17 cellular contexts compared by ENCODE assay signal in genomic region chr1:110890474-110891196, GRCh38. TPM values are rescaled to one million over a fixed set of nuclear protein-coding genes. Genes with fewer than 3 reads are reported as not detected.
A peak's percentile ranks its signal among the peaks of the same experiment; 100 is the strongest.
DNase-seq lines count a peak whose midpoint lies in the region; ATAC-seq and TF ChIP-seq lines count a peak whose summit lies in the region.
"Had no signal": no experiment of that assay in that cellular context is flagged by ENCODE, and none has a peak within 500 bp of the region (broad histone marks: within the 10 kb centered on the region; RNA-seq: fewer than 3 reads in every experiment).

No MANE protein-coding gene starts in this region.

- peak overlapping the region in 1 of 2 donors; percentile 39 for H3K4me3 Mint-ChIP-seq in CD14-positive monocyte
- H3K4me3 Mint-ChIP-seq in CD8-positive, alpha-beta T cell: peak overlapping the region; percentile 68
- peak overlapping the region; percentile 1 for H3K4me3 Mint-ChIP-seq in activated B cell treated with CpG ODN at 0.5 μM for 24 hours
- peak overlapping the region; percentile 56 to 74 for H3K4me3 Mint-ChIP-seq in effector memory CD8-positive, alpha-beta T cell
- H3K4me3 Mint-ChIP-seq: HFFc6 had no signal

- H3K36me3 ChIP-seq in CD8-positive, alpha-beta T cell (ENCODE audit: insufficient read depth, low read length): peaks cover 44% of the 10 kb centered on the region

- DNase-seq in CD14-positive monocyte (ENCODE audit: low spot score): no peak
- no peak for DNase-seq in CD8-positive, alpha-beta T cell
- DNase-seq in activated B cell treated with CpG ODN at 0.5 μM for 24 hours: no peak
- DNase-seq in effector memory CD8-positive, alpha-beta T cell: no peak
- no peak for DNase-seq in Right ventricle myocardium superior
- DNase-seq in GM10248 (ENCODE audit: extremely low spot score): no peak
- DNase-seq in NAMALWA (ENCODE audit: low spot score): no peak
- DNase-seq: activated CD8-positive, alpha-beta memory T cell treated with anti-CD3 and anti-CD28 coated beads, Interleukin-2, amount 50 U/mL, for 48 hours; amygdala; DMS79; HFFc6; hippocampal formation; NCI-H1694 treated with DMSO at 0.1 percent for 48 hours; NCI-H510A; stimulated activated CD4-positive, alpha-beta T cell treated with anti-CD3 and anti-CD28 coated beads, Interleukin-2, amount 100 ng/mL, for 24 hours had no signal

- H3K9me3 ChIP-seq in CD8-positive, alpha-beta T cell (ENCODE audit: low read length): no peaks in the 10 kb centered on the region

- no peak overlapping the region for H3K27ac ChIP-seq in CD8-positive, alpha-beta T cell (ENCODE audit: low read depth, low read length)

- H3K27me3 Mint-ChIP-seq in CD14-positive monocyte (ENCODE audit: low read depth in 3 of 3): peaks cover 0 to 2% (median 0%) of the 10 kb centered on the region in 3 donors
- H3K27me3 Mint-ChIP-seq in CD8-positive, alpha-beta T cell (ENCODE audit: low read depth): no peaks in the 10 kb centered on the region
- H3K27me3 Mint-ChIP-seq in activated B cell treated with CpG ODN at 0.5 μM for 24 hours: no peaks in the 10 kb centered on the region
- H3K27me3 Mint-ChIP-seq in effector memory CD8-positive, alpha-beta T cell: no peaks in the 10 kb centered on the region

- no peak overlapping the region for H3K4me3 ChIP-seq in CD8-positive, alpha-beta T cell (ENCODE audit: low read depth, low read length)

- POLR2A ChIA-PET in CD8-positive, alpha-beta T cell (lab: Charles Lee): interaction anchor here (1.2 to 2.0 kb wide), 2 partner anchors 11 to 15 kb away, joined by 3 to 10 read pairs; no protein-coding TSS in a partner anchor
- POLR2A ChIA-PET in activated B cell treated with CpG ODN at 0.5 μM for 24 hours (lab: Charles Lee): interaction anchor here (2.0 to 4.3 kb wide), 4 partner anchors 11 to 74 kb away, joined by 6 to 31 read pairs (median 13); partner anchors contain the start of genes CD53 and LRIF1
- POLR2A ChIA-PET in GM10248 (lab: Yijun Ruan, JAX): interaction anchor here (1.2 kb wide), 1 partner anchor 11 kb away, joined by 3 read pairs; no protein-coding TSS in a partner anchor

- H3K4me1 ChIP-seq in CD8-positive, alpha-beta T cell (ENCODE audit: insufficient read depth, low read length): peaks cover 77% of the 10 kb centered on the region

- intact Hi-C loops in CD14-positive monocyte (cut with micrococcal nuclease) (no loop called here), activated B cell treated with CpG ODN at 0.5 μM for 24 hours (cut with micrococcal nuclease) (loop anchor here (1.0 kb wide), 1 partner anchor 10 kb away; no protein-coding TSS in a partner anchor), Right ventricle myocardium superior (cut with DNase I) (no loop called here)
- intact Hi-C loops in CD8-positive, alpha-beta T cell (cut with DNase I, micrococcal nuclease): no loop called here

- H3K4me1 Mint-ChIP-seq in CD14-positive monocyte: peaks cover 47% of the 10 kb centered on the region
- peaks cover 93% of the 10 kb centered on the region for H3K4me1 Mint-ChIP-seq in CD8-positive, alpha-beta T cell (ENCODE audit: low read depth)
- peaks cover 89% of the 10 kb centered on the region for H3K4me1 Mint-ChIP-seq in activated B cell treated with CpG ODN at 0.5 μM for 24 hours
- peaks cover 74 to 84% of the 10 kb centered on the region in 2 donors for H3K4me1 Mint-ChIP-seq in effector memory CD8-positive, alpha-beta T cell (ENCODE audit: low read depth in 2 of 2)

- no peak for ATAC-seq in CD8-positive, alpha-beta T cell
- ATAC-seq in activated B cell treated with CpG ODN at 0.5 μM for 24 hours (ENCODE audit: low read depth): no peak
- no peak for ATAC-seq in effector memory CD8-positive, alpha-beta T cell (replicated peaks)
- ATAC-seq in Right ventricle myocardium superior (ENCODE audit: poor library complexity): no peak
- ATAC-seq: sciatic nerve had no signal

- peaks cover 62 to 64% of the 10 kb centered on the region in 2 donors for H3K36me3 Mint-ChIP-seq in CD14-positive monocyte
- H3K36me3 Mint-ChIP-seq in CD8-positive, alpha-beta T cell: peaks cover 87% of the 10 kb centered on the region
- peaks cover 85% of the 10 kb centered on the region for H3K36me3 Mint-ChIP-seq in activated B cell treated with CpG ODN at 0.5 μM for 24 hours (ENCODE audit: low read depth)
- H3K36me3 Mint-ChIP-seq in effector memory CD8-positive, alpha-beta T cell (ENCODE audit: insufficient read depth): peaks cover 64% of the 10 kb centered on the region

- H3K27me3 ChIP-seq in CD8-positive, alpha-beta T cell (ENCODE audit: insufficient read depth, low read length): no peaks in the 10 kb centered on the region

- no peak for TF ChIP-seq CTCF in CD14-positive monocyte (IDR thresholded peaks at IDR 0.05)
- no peak for TF ChIP-seq CTCF in CD8-positive, alpha-beta T cell (IDR thresholded peaks at IDR 0.05)
- TF ChIP-seq CTCF in activated B cell treated with CpG ODN at 0.5 μM for 24 hours (IDR thresholded peaks at IDR 0.05): no peak
- no peak for TF ChIP-seq CTCF in GM10248 (IDR thresholded peaks at IDR 0.05; ENCODE audit: control extremely low read depth, extremely low read depth, low read depth, missing control alignments)

- peak overlapping the region; percentile 67 to 92 (median 79) for H3K27ac Mint-ChIP-seq in CD14-positive monocyte
- H3K27ac Mint-ChIP-seq in CD8-positive, alpha-beta T cell: peak overlapping the region; percentile 86
- H3K27ac Mint-ChIP-seq in activated B cell treated with CpG ODN at 0.5 μM for 24 hours: peak overlapping the region; percentile 82
- H3K27ac Mint-ChIP-seq in effector memory CD8-positive, alpha-beta T cell: peak overlapping the region; percentile 68 to 96
- H3K27ac Mint-ChIP-seq: HFFc6 had no signal

- H3K9me3 Mint-ChIP-seq in CD14-positive monocyte: no peaks in the 10 kb centered on the region
- H3K9me3 Mint-ChIP-seq in CD8-positive, alpha-beta T cell: no peaks in the 10 kb centered on the region
- no peaks in the 10 kb centered on the region for H3K9me3 Mint-ChIP-seq in activated B cell treated with CpG ODN at 0.5 μM for 24 hours
- H3K9me3 Mint-ChIP-seq in effector memory CD8-positive, alpha-beta T cell: no peaks in the 10 kb centered on the region
- H3K9me3 Mint-ChIP-seq: HFFc6 had no signal

- CTCF ChIA-PET in CD8-positive, alpha-beta T cell (lab: Charles Lee): interaction anchor here (0.7 to 1.7 kb wide), 4 partner anchors 9 to 101 kb away, joined by 3 to 5 read pairs (median 3); no protein-coding TSS in a partner anchor
- CTCF ChIA-PET in activated B cell treated with CpG ODN at 0.5 μM for 24 hours (lab: Charles Lee): interaction anchor here (0.5 kb wide), 1 partner anchor 275 kb away, joined by 3 read pairs; no protein-coding TSS in a partner anchor
- CTCF ChIA-PET in GM10248 (lab: Yijun Ruan, JAX): interaction anchor here (0.7 to 1.7 kb wide), 4 partner anchors 13 to 103 kb away, joined by 3 to 5 read pairs (median 4); no protein-coding TSS in a partner anchor

RNA-seq across cellular contexts. Expression of gene CD53, which starts 17.7 kb away (rescaled TPM):
- 1,000 to 10,000 TPM; 1,107 to 1,222 TPM for polyA plus RNA-seq in CD14-positive monocyte
- 100 to 1,000 TPM; 205 to 213 TPM for total RNA-seq in CD8-positive, alpha-beta T cell
- total RNA-seq in activated B cell treated with CpG ODN at 0.5 μM for 24 hours (491 and 522 TPM in 2 replicates), Right ventricle myocardium superior (12.3 TPM)
- total RNA-seq: chondrocyte, HFFc6 had no signal

Comparison
In these comparisons a context has a peak if more than half of its experiments do, and no peak if none do; other contexts are left out.
1. RNA of gene CD53, which starts 17.7 kb away (total RNA-seq): 491 to 522 TPM in activated B cell treated with CpG ODN at 0.5 μM for 24 hours and 205 to 213 TPM in CD8-positive, alpha-beta T cell; 12.3 TPM in Right ventricle myocardium superior (single experiment); every median in the first group is over 10 times any median in the second.
2. Peak in every context shown above with its lines, with median percentiles within 50 percentile points of each other: H3K27ac Mint-ChIP-seq.